8 cellular contexts compared by ENCODE assay signal in the genomic region with DNA sequence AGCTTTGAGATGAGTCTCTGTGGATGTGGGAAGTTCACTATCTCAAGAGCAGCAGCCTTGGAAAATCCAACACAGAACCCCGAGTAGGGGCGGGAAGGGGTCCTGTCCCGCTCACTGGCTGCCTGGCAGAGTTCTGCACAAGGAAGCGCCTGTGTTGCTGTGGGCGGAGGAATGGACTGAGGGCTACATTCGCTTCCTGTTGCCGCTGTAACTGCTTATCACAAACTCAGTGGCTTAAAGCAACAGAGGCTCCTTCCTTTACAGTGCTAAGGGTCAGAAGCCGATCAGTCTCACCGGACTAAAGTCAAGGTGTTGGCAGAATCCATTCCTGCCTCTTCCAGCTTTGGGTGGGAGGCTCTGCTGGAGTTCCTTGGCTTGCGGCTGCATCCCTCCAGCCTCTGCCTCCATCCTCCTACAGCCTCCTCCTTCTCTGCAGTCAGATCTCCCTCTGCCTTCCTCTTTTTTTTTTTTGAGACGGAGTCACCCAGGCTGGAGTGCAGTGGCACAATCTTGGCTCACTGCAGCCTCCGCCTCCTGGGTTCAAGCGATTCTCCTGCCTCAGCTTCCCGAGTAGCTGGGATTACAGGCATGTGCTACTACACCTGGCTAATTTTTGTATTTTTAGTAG.
DNase-seq lines count a peak whose midpoint lies in the region; ATAC-seq lines count a peak whose summit lies in the region.

No MANE protein-coding gene starts in this region.

- H3K4me1 Mint-ChIP-seq in activated naive CD8-positive, alpha-beta T cell treated with anti-CD3 and anti-CD28 coated beads, Interleukin-2, amount 50 U/mL, for 24 hours = peaks cover 92% of the 10 kb centered on the region

- H3K9me3 ChIP-seq in mononuclear cell (ENCODE audit: low read depth, low read length) = no peaks in the 10 kb centered on the region

- no peaks in the 10 kb centered on the region for H3K9me3 Mint-ChIP-seq in activated naive CD8-positive, alpha-beta T cell treated with anti-CD3 and anti-CD28 coated beads, Interleukin-2, amount 50 U/mL, for 24 hours

- peak overlapping the region; percentile 63 for H3K4me3 Mint-ChIP-seq in activated naive CD8-positive, alpha-beta T cell treated with anti-CD3 and anti-CD28 coated beads, Interleukin-2, amount 50 U/mL, for 24 hours

- DNase-seq in Kasumi-1 (lab: John Stamatoyannopoulos, UW) (peak; percentile 88), SHP77 (lab: John Stamatoyannopoulos, UW) (no peak), COR-L47 (lab: John Stamatoyannopoulos, UW) (no peak)
- DNase-seq in activated naive CD8-positive, alpha-beta T cell treated with anti-CD3 and anti-CD28 coated beads, Interleukin-2, amount 50 U/mL, for 24 hours = no peak

- peak; percentile 33 for ATAC-seq in GM18498 (IDR thresholded peaks at IDR 0.05; ENCODE audit: unreplicated experiment)
- ATAC-seq in activated naive CD8-positive, alpha-beta T cell treated with anti-CD3 and anti-CD28 coated beads, Interleukin-2, amount 50 U/mL, for 24 hours = no peak
- ATAC-seq in HG03342 (IDR thresholded peaks at IDR 0.05; ENCODE audit: unreplicated experiment) = no peak
- no peak for ATAC-seq in GM19324 (IDR thresholded peaks at IDR 0.05; ENCODE audit: low FRiP score, unreplicated experiment)

- H3K27me3 Mint-ChIP-seq in activated naive CD8-positive, alpha-beta T cell treated with anti-CD3 and anti-CD28 coated beads, Interleukin-2, amount 50 U/mL, for 24 hours = no peaks in the 10 kb centered on the region

- H3K27me3 ChIP-seq in mononuclear cell (ENCODE audit: insufficient read depth, low read length) = no peaks in the 10 kb centered on the region

- H3K4me1 ChIP-seq in mononuclear cell (ENCODE audit: insufficient read depth, low read length) = peaks cover 100% of the 10 kb centered on the region

- H3K36me3 Mint-ChIP-seq in activated naive CD8-positive, alpha-beta T cell treated with anti-CD3 and anti-CD28 coated beads, Interleukin-2, amount 50 U/mL, for 24 hours (ENCODE audit: low read depth) = peaks cover 2% of the 10 kb centered on the region

- peak overlapping the region; percentile 5 for H3K4me3 ChIP-seq in mononuclear cell (ENCODE audit: low read length)

- peak overlapping the region; percentile 98 for H3K27ac Mint-ChIP-seq in activated naive CD8-positive, alpha-beta T cell treated with anti-CD3 and anti-CD28 coated beads, Interleukin-2, amount 50 U/mL, for 24 hours

Comparison
In these comparisons a context has a peak if more than half of its experiments do, and no peak if none do; other contexts are left out.
1. DNase-seq: peak in Kasumi-1 (2 of 2); none in activated naive CD8-positive, alpha-beta T cell treated with anti-CD3 and anti-CD28 coated beads, Interleukin-2, amount 50 U/mL, for 24 hours (single experiment), SHP77 (0 of 2) and COR-L47 (single experiment).